8 cellular contexts compared by ENCODE assay signal in genomic region chr1:146386851-146387749, GRCh38.
A peak's percentile ranks its signal among the peaks of the same experiment; 100 is the strongest.
DNase-seq lines count a peak whose midpoint lies in the region; ATAC-seq and TF ChIP-seq lines count a peak whose summit lies in the region.
"Not testable (repeated sequence)": the region's sequence is repeated elsewhere in the genome, so short reads cannot be mapped to it uniquely, and the experiment has no call there.

No MANE protein-coding gene starts in this region.

- peak overlapping the region; percentile 49 for H3K9ac ChIP-seq in rectal smooth muscle tissue (ENCODE audit: low read length)

- H3K4me3 ChIP-seq in body of pancreas, result not testable (repeated sequence)
- H3K4me3 ChIP-seq in rectal smooth muscle tissue (ENCODE audit: low read length), result peak overlapping the region; percentile 52

- peak; percentile 78 for ATAC-seq in GM18870 (IDR thresholded peaks at IDR 0.05; ENCODE audit: unreplicated experiment)
- ATAC-seq in HG03066 (IDR thresholded peaks at IDR 0.05; ENCODE audit: low read depth, unreplicated experiment), result peak; percentile 91
- ATAC-seq in body of pancreas, result peak; percentile 95

- not testable (repeated sequence) for H3K4me1 ChIP-seq in body of pancreas; rectal smooth muscle tissue (ENCODE audit: control insufficient read depth, insufficient read depth, low read length)

- not testable (repeated sequence) for H3K9me3 ChIP-seq in body of pancreas

- DNase-seq in AG08396 (ENCODE audit: low spot score), result peak; percentile 59
- DNase-seq in NCI-H2081 treated with DMSO at 0.1 percent for 48 hours (lab: John Stamatoyannopoulos, UW), result peak; percentile 95
- peak; percentile 32 for DNase-seq in T-helper 9 cell
- DNase-seq in body of pancreas, result peak; percentile 66 to 82 (median 71)
- DNase-seq in hypothalamus (lab: John Stamatoyannopoulos, UW), result peak in 38 of 51 donors; percentile 13 to 83 (median 49)

- H3K27ac ChIP-seq in body of pancreas (peak overlapping the region; percentile 87 to 98 (median 91)), rectal smooth muscle tissue (ENCODE audit: low read depth, low read length) (peak overlapping the region; percentile 87)

- not testable (repeated sequence) for H3K36me3 ChIP-seq in body of pancreas (replicated peaks in 1 of 2; ENCODE audit: insufficient read depth in 1 of 2, low read depth in 2 of 2); rectal smooth muscle tissue (ENCODE audit: control insufficient read depth, insufficient read depth, low read length)

- peak in 1 of 7 experiments; percentile 10 for TF ChIP-seq CTCF in body of pancreas (IDR thresholded peaks at IDR 0.05)

- not testable (repeated sequence) for H3K27me3 ChIP-seq in body of pancreas; rectal smooth muscle tissue (ENCODE audit: control insufficient read depth, insufficient read depth, low read length)

- intact Hi-C loops in body of pancreas (cut with DNase I), result not testable (repeated sequence)

- WGBS in body of pancreas, 2 donors, result 0 to 1% methylated on average over 16 to 19 of the region's 39 CpGs

- TF ChIP-seq POLR2A in body of pancreas (IDR thresholded peaks at IDR 0.05), result peak; percentile 64 to 100 (median 98)

Comparison
In these comparisons a context has a peak if more than half of its experiments do, and no peak if none do; other contexts are left out.
1. DNase-seq: peak in every context shown above with its lines; median percentile 95 in NCI-H2081 treated with DMSO at 0.1 percent for 48 hours; 71 in body of pancreas; 59 in AG08396; 49 in hypothalamus; 32 in T-helper 9 cell.